ENCODE assay signal across 19 cellular contexts in the genomic region with DNA sequence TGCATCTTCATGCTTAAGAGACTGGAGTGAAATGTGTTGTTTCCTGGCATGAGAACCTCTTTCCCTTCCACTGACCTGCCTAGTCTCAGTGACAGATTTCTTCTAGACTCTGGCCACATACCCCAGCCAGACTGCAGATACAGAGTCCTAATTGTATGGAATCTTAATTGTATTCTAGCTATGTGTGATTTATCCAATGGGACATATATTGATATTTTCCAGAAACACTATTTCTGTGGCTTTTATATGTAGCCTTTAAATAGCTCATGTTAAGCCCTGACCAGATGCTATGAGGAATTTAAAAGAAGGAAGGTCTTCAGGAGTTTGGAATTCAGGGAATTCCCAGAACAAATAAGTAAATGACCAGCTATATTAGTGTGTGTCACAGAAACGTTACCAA.
DNase-seq lines count a peak whose midpoint lies in the region; ATAC-seq lines count a peak whose summit lies in the region.
"Had no signal": no experiment of that assay in that cellular context is flagged by ENCODE, and none has a peak within 500 bp of the region (broad histone marks: within the 10 kb centered on the region; RNA-seq: fewer than 3 reads in every experiment).

No MANE protein-coding gene starts in this region.

- peaks cover 45% of the 10 kb centered on the region for H3K4me1 ChIP-seq in ACC112 (ENCODE audit: control insufficient read depth, insufficient read depth, low read length, unreplicated experiment)

- no peaks in the 10 kb centered on the region for H3K4me1 Mint-ChIP-seq in activated naive CD8-positive, alpha-beta T cell treated with anti-CD3 and anti-CD28 coated beads, Interleukin-2, amount 50 U/mL, for 24 hours
- H3K4me1 Mint-ChIP-seq in activated CD4-positive, alpha-beta memory T cell treated with anti-CD3 and anti-CD28 coated beads, Interleukin-2, amount 10 ng/mL, durations not matched to agents 7 days and 5 days, result peaks cover 11% of the 10 kb centered on the region

- DNase-seq in HT1080 (ENCODE audit: low read depth) (peak; percentile 32), astrocyte of the hippocampus (ENCODE audit: low read depth, low spot score) (peak; percentile 61), kidney tubule cell (ENCODE audit: low spot score) (peak; percentile 72), anterior cingulate cortex (lab: John Stamatoyannopoulos, UW) (no peak), NCI-H146 treated with DMSO at 0.1 percent for 48 hours (lab: John Stamatoyannopoulos, UW; ENCODE audit: unreplicated experiment) (no peak)
- no peak for DNase-seq in activated naive CD8-positive, alpha-beta T cell treated with anti-CD3 and anti-CD28 coated beads, Interleukin-2, amount 50 U/mL, for 24 hours
- DNase-seq in activated CD4-positive, alpha-beta memory T cell treated with anti-CD3 and anti-CD28 coated beads, Interleukin-2, amount 10 ng/mL, durations not matched to agents 7 days and 5 days, result no peak
- DNase-seq: activated CD4-positive, alpha-beta T cell treated with anti-CD3 and anti-CD28 coated beads for 4 hours; activated T-cell treated with anti-CD3 and anti-CD28 coated beads, Interleukin-2, amount 50 U/mL, for 48 hours; DMS 273 treated with DMSO at 0.1 percent for 48 hours; effector memory CD4-positive, alpha-beta T cell; left ventricle myocardium inferior; NCI-H187; NCI-H510A treated with DMSO at 0.1 percent for 48 hours; spleen; T-helper 2 cell had no signal

- peak overlapping the region; percentile 23; the same call in 1 of the 2 replicates for H3K4me3 ChIP-seq in ACC112 (ENCODE audit: low read depth, low read length)
- H3K4me3 ChIP-seq: left ventricle myocardium inferior, spleen had no signal

- H3K27ac ChIP-seq in ACC112 (ENCODE audit: low read depth, low read length), result peak overlapping the region; percentile 55
- H3K27ac ChIP-seq: KMS-11, left ventricle myocardium inferior, spleen had no signal

- no peaks in the 10 kb centered on the region for H3K79me2 ChIP-seq in ACC112 (ENCODE audit: control insufficient read depth, insufficient read depth, low read length, unreplicated experiment)

- POLR2A ChIA-PET in activated CD4-positive, alpha-beta memory T cell treated with anti-CD3 and anti-CD28 coated beads, Interleukin-2, amount 10 ng/mL, durations not matched to agents 7 days and 5 days (lab: Charles Lee), result no interaction called here

- peaks cover 19% of the 10 kb centered on the region for H3K36me3 Mint-ChIP-seq in activated naive CD8-positive, alpha-beta T cell treated with anti-CD3 and anti-CD28 coated beads, Interleukin-2, amount 50 U/mL, for 24 hours (ENCODE audit: low read depth)
- peaks cover 9% of the 10 kb centered on the region for H3K36me3 Mint-ChIP-seq in activated CD4-positive, alpha-beta memory T cell treated with anti-CD3 and anti-CD28 coated beads, Interleukin-2, amount 10 ng/mL, durations not matched to agents 7 days and 5 days (ENCODE audit: low read depth)

- H3K9me3 Mint-ChIP-seq in activated naive CD8-positive, alpha-beta T cell treated with anti-CD3 and anti-CD28 coated beads, Interleukin-2, amount 50 U/mL, for 24 hours, result no peaks in the 10 kb centered on the region
- H3K9me3 Mint-ChIP-seq in activated CD4-positive, alpha-beta memory T cell treated with anti-CD3 and anti-CD28 coated beads, Interleukin-2, amount 10 ng/mL, durations not matched to agents 7 days and 5 days, result no peaks in the 10 kb centered on the region

- H3K4me3 Mint-ChIP-seq in activated naive CD8-positive, alpha-beta T cell treated with anti-CD3 and anti-CD28 coated beads, Interleukin-2, amount 50 U/mL, for 24 hours, result no peak overlapping the region
- no peak overlapping the region for H3K4me3 Mint-ChIP-seq in activated CD4-positive, alpha-beta memory T cell treated with anti-CD3 and anti-CD28 coated beads, Interleukin-2, amount 10 ng/mL, durations not matched to agents 7 days and 5 days
- H3K4me3 Mint-ChIP-seq: neural crest cell had no signal

- peaks cover 4% of the 10 kb centered on the region; the same call in 1 of the 2 replicates for H3K36me3 ChIP-seq in ACC112 (ENCODE audit: insufficient read depth, low read length)

- no peak overlapping the region for H3K27ac Mint-ChIP-seq in activated naive CD8-positive, alpha-beta T cell treated with anti-CD3 and anti-CD28 coated beads, Interleukin-2, amount 50 U/mL, for 24 hours
- no peak overlapping the region for H3K27ac Mint-ChIP-seq in activated CD4-positive, alpha-beta memory T cell treated with anti-CD3 and anti-CD28 coated beads, Interleukin-2, amount 10 ng/mL, durations not matched to agents 7 days and 5 days

- no peak for ATAC-seq in activated naive CD8-positive, alpha-beta T cell treated with anti-CD3 and anti-CD28 coated beads, Interleukin-2, amount 50 U/mL, for 24 hours

- peak overlapping the region; percentile 50 for H2AFZ ChIP-seq in ACC112 (ENCODE audit: low read length, unreplicated experiment)

- no peaks in the 10 kb centered on the region for H3K27me3 ChIP-seq in ACC112 (ENCODE audit: insufficient read depth, low read length)
- H3K27me3 ChIP-seq: spleen had no signal

- no peaks in the 10 kb centered on the region for H3K27me3 Mint-ChIP-seq in activated naive CD8-positive, alpha-beta T cell treated with anti-CD3 and anti-CD28 coated beads, Interleukin-2, amount 50 U/mL, for 24 hours
- no peaks in the 10 kb centered on the region for H3K27me3 Mint-ChIP-seq in activated CD4-positive, alpha-beta memory T cell treated with anti-CD3 and anti-CD28 coated beads, Interleukin-2, amount 10 ng/mL, durations not matched to agents 7 days and 5 days

- CTCF ChIA-PET in activated CD4-positive, alpha-beta memory T cell treated with anti-CD3 and anti-CD28 coated beads, Interleukin-2, amount 10 ng/mL, durations not matched to agents 7 days and 5 days (lab: Charles Lee), result no interaction called here

Comparison
In these comparisons a context has a peak if more than half of its experiments do, and no peak if none do; other contexts are left out.
1. DNase-seq: peak in HT1080 (single experiment), astrocyte of the hippocampus (single experiment) and kidney tubule cell (single experiment); none in activated naive CD8-positive, alpha-beta T cell treated with anti-CD3 and anti-CD28 coated beads, Interleukin-2, amount 50 U/mL, for 24 hours (single experiment), anterior cingulate cortex (0 of 58), activated CD4-positive, alpha-beta memory T cell treated with anti-CD3 and anti-CD28 coated beads, Interleukin-2, amount 10 ng/mL, durations not matched to agents 7 days and 5 days (single experiment) and NCI-H146 treated with DMSO at 0.1 percent for 48 hours (single experiment).